ENCODE assay signal across 18 cellular contexts in the genomic region with DNA sequence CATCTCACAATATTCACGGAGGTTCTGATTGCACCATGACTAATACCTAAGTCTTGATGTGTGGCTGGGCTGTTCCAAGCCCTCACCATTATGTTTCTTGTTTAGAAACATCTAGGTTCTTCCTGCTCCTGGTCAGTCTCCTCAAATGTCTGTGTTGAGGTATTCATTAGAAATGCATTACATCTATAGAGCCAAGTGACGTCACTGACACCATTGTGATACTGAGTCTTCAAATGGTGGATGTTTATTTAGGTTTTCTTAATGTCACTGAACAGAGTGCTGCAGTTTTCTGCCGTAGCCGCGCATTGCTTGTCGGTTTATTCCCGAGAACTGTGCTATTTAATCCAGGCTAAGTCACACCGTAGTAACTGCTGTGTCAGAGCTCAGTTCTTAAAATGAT.
"Had no signal": no experiment of that assay in that cellular context is flagged by ENCODE, and none has a peak within 500 bp of the region (broad histone marks: within the 10 kb centered on the region; RNA-seq: fewer than 3 reads in every experiment).

No MANE protein-coding gene starts in this region.

- ATAC-seq: foreskin keratinocyte, heart right ventricle, left cardiac atrium, left lung, left ventricle myocardium superior, mucosa of descending colon had no signal

- H3K9me3 ChIP-seq: left lung, lower lobe of right lung, mucosa of descending colon had no signal

- H3K27me3 ChIP-seq: foreskin keratinocyte had no signal

- H3K36me3 ChIP-seq: esophagus muscularis mucosa, heart right ventricle, left lung, lower lobe of right lung had no signal

- H3K4me1 Mint-ChIP-seq: mesothelial cell of epicardium had no signal

- H3K27ac Mint-ChIP-seq: mesothelial cell of epicardium had no signal

- H3K36me3 Mint-ChIP-seq: mesothelial cell of epicardium had no signal

- H3K4me3 Mint-ChIP-seq: mesothelial cell of epicardium had no signal

- H3K4me3 ChIP-seq: coronary artery, dorsolateral prefrontal cortex, esophagus muscularis mucosa, heart right ventricle, left lung, lower lobe of right lung, mucosa of descending colon had no signal

- DNase-seq: dermis blood vessel endothelial cell; dorsolateral prefrontal cortex; effector CD4-positive, alpha-beta T cell; effector memory CD4-positive, alpha-beta T cell; foreskin keratinocyte; glutamatergic neuron; head of caudate nucleus; heart right ventricle; hippocampal formation; left cardiac atrium; left ventricle myocardium superior; lower lobe of right lung; mesenchymal stem cell; mucosa of descending colon had no signal

- H3K4me1 ChIP-seq: esophagus muscularis mucosa, foreskin keratinocyte, heart right ventricle, left lung, lower lobe of right lung had no signal

- H3K27ac ChIP-seq: coronary artery, dorsolateral prefrontal cortex, esophagus muscularis mucosa, foreskin keratinocyte, heart right ventricle, left lung, lower lobe of right lung had no signal
